In the genomic region with DNA sequence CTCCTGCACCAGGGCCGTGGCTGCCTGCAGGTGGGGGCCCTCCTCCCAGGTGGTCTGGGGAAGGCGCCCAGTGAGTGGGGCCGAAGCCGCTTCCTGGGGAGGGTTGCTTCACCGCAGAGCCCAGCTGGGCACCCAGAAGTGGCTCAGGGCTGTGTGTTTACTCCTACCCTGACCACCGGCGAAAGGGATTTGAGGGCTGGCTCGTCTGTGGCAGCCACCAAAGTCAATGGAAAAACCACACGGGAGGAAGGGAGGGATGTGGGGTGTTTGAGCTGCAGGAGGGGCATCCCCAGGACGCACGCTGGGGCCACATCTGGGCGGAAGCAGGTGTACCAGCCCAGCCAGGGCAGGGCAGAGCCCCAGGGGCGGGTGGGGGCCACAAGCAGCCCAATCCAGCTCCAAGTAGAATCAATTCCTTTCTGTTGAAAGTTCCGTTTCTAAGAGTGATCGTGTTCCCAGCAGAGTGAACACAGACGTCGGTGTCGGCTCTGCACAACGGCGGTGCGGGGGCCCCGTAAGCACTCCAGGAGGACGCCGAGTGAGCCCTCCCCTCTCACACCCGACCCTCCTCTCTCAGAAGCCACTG, we compare ENCODE assay signal across 14 cellular contexts.
DNase-seq lines count a peak whose midpoint lies in the region; ATAC-seq lines count a peak whose summit lies in the region.
"Had no signal": no experiment of that assay in that cellular context is flagged by ENCODE, and none has a peak within 500 bp of the region (broad histone marks: within the 10 kb centered on the region; RNA-seq: fewer than 3 reads in every experiment).

No MANE protein-coding gene starts in this region.

- H3K4me1 Mint-ChIP-seq in activated naive CD4-positive, alpha-beta T cell treated with anti-CD3 and anti-CD28 coated beads, Interleukin-2, amount 10 ng/mL, durations not matched to agents 7 days and 5 days, result peaks cover 50% of the 10 kb centered on the region
- peaks cover 45 to 51% (median 45%) of the 10 kb centered on the region in 3 donors for H3K4me1 Mint-ChIP-seq in T-cell

- no peaks in the 10 kb centered on the region for H3K36me3 ChIP-seq in SJCRH30
- H3K36me3 ChIP-seq in MG63, result no peaks in the 10 kb centered on the region
- H3K36me3 ChIP-seq in H7 (replicated peaks; ENCODE audit: control insufficient read depth, insufficient read depth, low read length), result no peaks in the 10 kb centered on the region
- H3K36me3 ChIP-seq: ascending aorta, vagina had no signal

- H3K36me3 Mint-ChIP-seq in activated naive CD4-positive, alpha-beta T cell treated with anti-CD3 and anti-CD28 coated beads, Interleukin-2, amount 10 ng/mL, durations not matched to agents 7 days and 5 days, result peaks cover 9% of the 10 kb centered on the region
- peaks cover 3% of the 10 kb centered on the region for H3K36me3 Mint-ChIP-seq in T-cell

- H3K27me3 Mint-ChIP-seq in activated naive CD4-positive, alpha-beta T cell treated with anti-CD3 and anti-CD28 coated beads, Interleukin-2, amount 10 ng/mL, durations not matched to agents 7 days and 5 days, result peaks cover 13% of the 10 kb centered on the region
- peaks cover 0 to 2% of the 10 kb centered on the region in 2 donors for H3K27me3 Mint-ChIP-seq in T-cell

- H3K4me3 ChIP-seq in SJCRH30 (no peak overlapping the region), MG63 (no peak overlapping the region), H7 (ENCODE audit: insufficient read depth, low read depth, low read length) (no peak overlapping the region)
- H3K4me3 ChIP-seq: ascending aorta, SK-N-MC, vagina had no signal

- H3K9me3 ChIP-seq in SJCRH30 (replicated peaks), result no peaks in the 10 kb centered on the region
- no peaks in the 10 kb centered on the region for H3K9me3 ChIP-seq in MG63
- H3K9me3 ChIP-seq: vagina had no signal

- peaks cover 8% of the 10 kb centered on the region for H3K9me3 Mint-ChIP-seq in activated naive CD4-positive, alpha-beta T cell treated with anti-CD3 and anti-CD28 coated beads, Interleukin-2, amount 10 ng/mL, durations not matched to agents 7 days and 5 days
- no peaks in the 10 kb centered on the region for H3K9me3 Mint-ChIP-seq in T-cell

- no peaks in the 10 kb centered on the region for H3K4me1 ChIP-seq in SJCRH30
- H3K4me1 ChIP-seq: ascending aorta had no signal

- DNase-seq in activated naive CD4-positive, alpha-beta T cell treated with anti-CD3 and anti-CD28 coated beads, Interleukin-2, amount 10 ng/mL, durations not matched to agents 7 days and 5 days, result peak; percentile 61
- no peak for DNase-seq in activated naive CD4-positive, alpha-beta T cell treated with anti-CD3 and anti-CD28 coated beads, Interleukin-2, amount 50 U/mL, for 16 hours
- DNase-seq in T-cell, result peak in 4 of 34 experiments; percentile 16 to 32 (median 24)
- DNase-seq in left ventricle myocardium superior, result peak; percentile 16
- peak; percentile 42 for DNase-seq in stimulated activated naive CD8-positive, alpha-beta T cell treated with anti-CD3 and anti-CD28 coated beads, Interleukin-15, Interleukin-2, amounts not matched to agents 100 U/mL and 50 U/mL, for 24 hours
- DNase-seq in SJCRH30, result no peak
- no peak for DNase-seq in MG63
- no peak for DNase-seq in H7
- DNase-seq: foreskin melanocyte, IMR-90, NCI-H1694 had no signal

- POLR2A ChIA-PET in T-cell (lab: Charles Lee), result no interaction called here

- CTCF ChIA-PET in activated naive CD4-positive, alpha-beta T cell treated with anti-CD3 and anti-CD28 coated beads, Interleukin-2, amount 10 ng/mL, durations not matched to agents 7 days and 5 days (lab: Charles Lee), result interaction anchor here (0.9 kb wide), 1 partner anchor 15 kb away, joined by 4 read pairs; no protein-coding TSS in a partner anchor
- CTCF ChIA-PET in T-cell (lab: Charles Lee), result no interaction called here

- intact Hi-C loops in left ventricle myocardium superior (cut with micrococcal nuclease), result no loop called here

- peak; percentile 26 to 51 (median 42) for ATAC-seq in T-cell (replicated peaks in 1 of 4)
- ATAC-seq in left ventricle myocardium superior, result no peak
- peak; percentile 26 for ATAC-seq in stimulated activated naive CD8-positive, alpha-beta T cell treated with anti-CD3 and anti-CD28 coated beads, Interleukin-15, Interleukin-2, amounts not matched to agents 100 U/mL and 50 U/mL, for 24 hours

- H3K27me3 ChIP-seq in SJCRH30 (no peaks in the 10 kb centered on the region), MG63 (peaks cover 2% of the 10 kb centered on the region; the same call in 1 of the 2 replicates), H7 (ENCODE audit: control insufficient read depth, insufficient read depth, low read length) (no peaks in the 10 kb centered on the region; the same call in 1 of the 2 replicates)
- H3K27me3 ChIP-seq: vagina had no signal

- no peak overlapping the region for H3K4me3 Mint-ChIP-seq in activated naive CD4-positive, alpha-beta T cell treated with anti-CD3 and anti-CD28 coated beads, Interleukin-2, amount 10 ng/mL, durations not matched to agents 7 days and 5 days
- H3K4me3 Mint-ChIP-seq in T-cell, result peak overlapping the region; percentile 67 to 83 (median 68)

- no peak overlapping the region for H3K27ac ChIP-seq in SJCRH30
- H3K27ac ChIP-seq: ascending aorta, SK-N-MC, vagina had no signal

- H3K27ac Mint-ChIP-seq in activated naive CD4-positive, alpha-beta T cell treated with anti-CD3 and anti-CD28 coated beads, Interleukin-2, amount 10 ng/mL, durations not matched to agents 7 days and 5 days, result peak overlapping the region; percentile 82
- H3K27ac Mint-ChIP-seq in T-cell, result peak overlapping the region; percentile 75 to 80

Comparison
In these comparisons a context has a peak if more than half of its experiments do, and no peak if none do; other contexts are left out.
1. DNase-seq: peak in activated naive CD4-positive, alpha-beta T cell treated with anti-CD3 and anti-CD28 coated beads, Interleukin-2, amount 10 ng/mL, durations not matched to agents 7 days and 5 days (single experiment), left ventricle myocardium superior (single experiment) and stimulated activated naive CD8-positive, alpha-beta T cell treated with anti-CD3 and anti-CD28 coated beads, Interleukin-15, Interleukin-2, amounts not matched to agents 100 U/mL and 50 U/mL, for 24 hours (single experiment); none in activated naive CD4-positive, alpha-beta T cell treated with anti-CD3 and anti-CD28 coated beads, Interleukin-2, amount 50 U/mL, for 16 hours (single experiment), SJCRH30 (0 of 2), MG63 (single experiment) and H7 (single experiment).